ENCODE assay signal across 15 cellular contexts in the genomic region with DNA sequence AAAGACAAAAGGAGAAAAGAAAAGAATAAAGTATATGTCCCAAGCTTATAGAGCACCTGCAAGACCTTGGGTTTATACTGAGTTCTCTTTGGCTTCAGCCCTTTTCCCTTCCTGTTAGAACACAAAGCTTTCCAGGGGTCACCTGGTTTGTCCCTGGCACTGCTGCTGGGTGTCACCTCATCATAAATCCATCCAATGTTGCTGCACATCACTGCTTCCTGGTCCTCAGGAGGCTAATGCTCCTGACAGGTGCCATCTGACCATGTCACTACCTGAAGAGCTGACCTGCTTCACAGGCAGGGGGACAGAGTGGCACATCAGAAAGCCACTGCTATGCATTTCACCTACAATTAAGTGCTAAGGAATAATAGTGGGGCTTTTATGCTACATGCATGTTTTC.
A peak's percentile ranks its signal among the peaks of the same experiment; 100 is the strongest.
DNase-seq lines count a peak whose midpoint lies in the region; ATAC-seq and TF ChIP-seq lines count a peak whose summit lies in the region.
"Had no signal": no experiment of that assay in that cellular context is flagged by ENCODE, and none has a peak within 500 bp of the region (broad histone marks: within the 10 kb centered on the region; RNA-seq: fewer than 3 reads in every experiment).

No MANE protein-coding gene starts in this region.

- H3K4me1 Mint-ChIP-seq in progenitor cell of endocrine pancreas (ENCODE audit: low read depth) (peaks cover 39% of the 10 kb centered on the region), T-cell (no peaks in the 10 kb centered on the region)
- H3K4me1 Mint-ChIP-seq: CD4-positive, alpha-beta memory T cell; IgD-negative memory B cell had no signal

- TF ChIP-seq CTCF in VCaP (conservative IDR thresholded peaks at IDR 0.05) = no peak
- TF ChIP-seq CTCF in progenitor cell of endocrine pancreas (IDR thresholded peaks at IDR 0.05; ENCODE audit: unreplicated experiment) = no peak

- peak overlapping the region; percentile 25 for H3K4me3 Mint-ChIP-seq in progenitor cell of endocrine pancreas (ENCODE audit: low read depth)
- no peak overlapping the region for H3K4me3 Mint-ChIP-seq in T-cell
- H3K4me3 Mint-ChIP-seq: CD4-positive, alpha-beta memory T cell; IgD-negative memory B cell had no signal

- peak overlapping the region; percentile 99 for H3K27ac Mint-ChIP-seq in progenitor cell of endocrine pancreas
- no peak overlapping the region for H3K27ac Mint-ChIP-seq in T-cell
- H3K27ac Mint-ChIP-seq: CD4-positive, alpha-beta memory T cell; IgD-negative memory B cell had no signal

- H3K27me3 Mint-ChIP-seq in progenitor cell of endocrine pancreas (no peaks in the 10 kb centered on the region), T-cell (peaks cover 0 to 9% of the 10 kb centered on the region in 2 donors)
- H3K27me3 Mint-ChIP-seq: IgD-negative memory B cell had no signal

- H3K36me3 Mint-ChIP-seq in progenitor cell of endocrine pancreas (ENCODE audit: insufficient read depth) (peaks cover 9% of the 10 kb centered on the region), T-cell (no peaks in the 10 kb centered on the region)
- H3K36me3 Mint-ChIP-seq: CD4-positive, alpha-beta memory T cell; IgD-negative memory B cell had no signal

- DNase-seq in DMS53 (lab: John Stamatoyannopoulos, UW) (peak; percentile 61), NCI-H2029 (lab: John Stamatoyannopoulos, UW) (peak; percentile 58), progenitor cell of endocrine pancreas (ENCODE audit: low spot score, unreplicated experiment) (no peak), T-cell (no peak)
- DNase-seq in stimulated activated CD4-positive, alpha-beta T cell treated with anti-CD3 and anti-CD28 coated beads, Interleukin-1b, Interleukin-23, amount 100 ng/mL, for 48 hours = no peak
- DNase-seq in activated CD4-positive, alpha-beta T cell treated with anti-CD3 and anti-CD28 coated beads for 4 hours = no peak
- DNase-seq: BE2C; CD4-positive, alpha-beta memory T cell; DMS79 treated with DMSO at 0.1 percent for 48 hours; Kasumi-1; NCI-H1436 treated with DMSO at 0.1 percent for 48 hours; NCI-H446; PC-3 had no signal

- POLR2A ChIA-PET in T-cell (lab: Charles Lee) = no interaction called here

- H3K27ac ChIP-seq in VCaP = peak overlapping the region; percentile 70

- CTCF ChIA-PET in T-cell (lab: Charles Lee) = no interaction called here

- peaks cover 13% of the 10 kb centered on the region for H3K9me3 Mint-ChIP-seq in progenitor cell of endocrine pancreas (ENCODE audit: low read depth)
- H3K9me3 Mint-ChIP-seq in T-cell = peaks cover 4 to 8% (median 4%) of the 10 kb centered on the region in 3 donors

- no peak for ATAC-seq in T-cell (replicated peaks in 1 of 4)
- ATAC-seq: PC-3 had no signal

Comparison
In these comparisons a context has a peak if more than half of its experiments do, and no peak if none do; other contexts are left out.
1. DNase-seq: peak in DMS53 (single experiment) and NCI-H2029 (single experiment); none in progenitor cell of endocrine pancreas (single experiment), stimulated activated CD4-positive, alpha-beta T cell treated with anti-CD3 and anti-CD28 coated beads, Interleukin-1b, Interleukin-23, amount 100 ng/mL, for 48 hours (single experiment), activated CD4-positive, alpha-beta T cell treated with anti-CD3 and anti-CD28 coated beads for 4 hours (0 of 2) and T-cell (0 of 34).